ENCODE assay signal across 1 cellular context in genomic region chr17:73474370-73474988, GRCh38.
TF ChIP-seq lines count a peak whose summit lies in the region.

No MANE protein-coding gene starts in this region.

TF ChIP-seq in K562, 482 proteins besides CTCF, POLR2A, EP300 and RAD21 (continued from another document and continues in another):
- peak; percentile 85 for TF ChIP-seq NEUROD1 (IDR thresholded peaks at IDR 0.05; ENCODE audit: borderline replicate concordance, low read depth, low read length, partially characterized antibody)
- no peak for TF ChIP-seq RBM25 (IDR thresholded peaks at IDR 0.05; ENCODE audit: low read depth, low read length, severe bottlenecking)
- no peak for TF ChIP-seq ZNF449 (CRISPR knock-in tag; IDR thresholded peaks at IDR 0.05)
- TF ChIP-seq MGA (IDR thresholded peaks at IDR 0.05): no peak
- peak; percentile 95 for TF ChIP-seq HDAC2 (IDR thresholded peaks at IDR 0.05)
- TF ChIP-seq CLOCK (CRISPR knock-in tag; IDR thresholded peaks at IDR 0.05; ENCODE audit: borderline replicate concordance): no peak
- TF ChIP-seq ZBTB40 (IDR thresholded peaks at IDR 0.05): no peak
- no peak for TF ChIP-seq ZBTB40 (CRISPR knock-in tag; IDR thresholded peaks at IDR 0.05)
- TF ChIP-seq E2F1 (CRISPR knock-in tag; IDR thresholded peaks at IDR 0.05): 0 out of 2 replicates have a peak, but pooled peaks have one; percentile 38
- no peak for TF ChIP-seq TAF9B (IDR thresholded peaks at IDR 0.05; ENCODE audit: partially characterized antibody)
- no peak for TF ChIP-seq PRMT5 (CRISPR knock-in tag; IDR thresholded peaks at IDR 0.05)
- TF ChIP-seq NONO (IDR thresholded peaks at IDR 0.05; ENCODE audit: low read depth in 2 of 2, low read length in 1 of 2): peak in 1 of 2 experiments; percentile 86; a peak in 1 of 4 replicates
- TF ChIP-seq, protein P1, sequence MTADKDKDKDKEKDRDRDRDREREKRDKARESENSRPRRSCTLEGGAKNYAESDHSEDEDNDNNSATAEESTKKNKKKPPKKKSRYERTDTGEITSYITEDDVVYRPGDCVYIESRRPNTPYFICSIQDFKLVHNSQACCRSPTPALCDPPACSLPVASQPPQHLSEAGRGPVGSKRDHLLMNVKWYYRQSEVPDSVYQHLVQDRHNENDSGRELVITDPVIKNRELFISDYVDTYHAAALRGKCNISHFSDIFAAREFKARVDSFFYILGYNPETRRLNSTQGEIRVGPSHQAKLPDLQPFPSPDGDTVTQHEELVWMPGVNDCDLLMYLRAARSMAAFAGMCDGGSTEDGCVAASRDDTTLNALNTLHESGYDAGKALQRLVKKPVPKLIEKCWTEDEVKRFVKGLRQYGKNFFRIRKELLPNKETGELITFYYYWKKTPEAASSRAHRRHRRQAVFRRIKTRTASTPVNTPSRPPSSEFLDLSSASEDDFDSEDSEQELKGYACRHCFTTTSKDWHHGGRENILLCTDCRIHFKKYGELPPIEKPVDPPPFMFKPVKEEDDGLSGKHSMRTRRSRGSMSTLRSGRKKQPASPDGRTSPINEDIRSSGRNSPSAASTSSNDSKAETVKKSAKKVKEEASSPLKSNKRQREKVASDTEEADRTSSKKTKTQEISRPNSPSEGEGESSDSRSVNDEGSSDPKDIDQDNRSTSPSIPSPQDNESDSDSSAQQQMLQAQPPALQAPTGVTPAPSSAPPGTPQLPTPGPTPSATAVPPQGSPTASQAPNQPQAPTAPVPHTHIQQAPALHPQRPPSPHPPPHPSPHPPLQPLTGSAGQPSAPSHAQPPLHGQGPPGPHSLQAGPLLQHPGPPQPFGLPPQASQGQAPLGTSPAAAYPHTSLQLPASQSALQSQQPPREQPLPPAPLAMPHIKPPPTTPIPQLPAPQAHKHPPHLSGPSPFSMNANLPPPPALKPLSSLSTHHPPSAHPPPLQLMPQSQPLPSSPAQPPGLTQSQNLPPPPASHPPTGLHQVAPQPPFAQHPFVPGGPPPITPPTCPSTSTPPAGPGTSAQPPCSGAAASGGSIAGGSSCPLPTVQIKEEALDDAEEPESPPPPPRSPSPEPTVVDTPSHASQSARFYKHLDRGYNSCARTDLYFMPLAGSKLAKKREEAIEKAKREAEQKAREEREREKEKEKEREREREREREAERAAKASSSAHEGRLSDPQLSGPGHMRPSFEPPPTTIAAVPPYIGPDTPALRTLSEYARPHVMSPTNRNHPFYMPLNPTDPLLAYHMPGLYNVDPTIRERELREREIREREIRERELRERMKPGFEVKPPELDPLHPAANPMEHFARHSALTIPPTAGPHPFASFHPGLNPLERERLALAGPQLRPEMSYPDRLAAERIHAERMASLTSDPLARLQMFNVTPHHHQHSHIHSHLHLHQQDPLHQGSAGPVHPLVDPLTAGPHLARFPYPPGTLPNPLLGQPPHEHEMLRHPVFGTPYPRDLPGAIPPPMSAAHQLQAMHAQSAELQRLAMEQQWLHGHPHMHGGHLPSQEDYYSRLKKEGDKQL (CRISPR knock-in tag; IDR thresholded peaks at IDR 0.05; ENCODE audit: borderline replicate concordance): no peak
